Comparison of ENCODE assay signal across 23 cellular contexts in the genomic region with DNA sequence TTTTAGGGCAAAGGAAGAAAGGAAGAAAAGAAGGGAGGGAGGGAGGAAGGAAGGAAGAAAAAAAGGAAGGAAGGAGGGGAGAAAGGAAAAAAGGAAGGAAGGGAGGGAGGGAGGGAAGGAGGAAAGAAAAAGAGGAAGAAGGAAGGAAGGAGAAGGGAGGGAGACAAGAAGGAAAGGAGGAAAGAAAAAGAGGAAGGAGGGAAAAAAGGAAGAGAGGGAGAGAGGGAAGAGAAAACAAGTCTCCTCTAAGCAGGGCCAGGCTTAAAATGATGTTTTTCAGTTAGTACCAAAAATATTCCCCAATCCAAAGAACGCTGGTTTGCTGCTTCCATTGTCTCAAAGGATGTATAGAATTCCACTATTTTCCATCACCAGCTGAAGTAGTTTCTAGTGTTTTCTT. TPM values are rescaled to one million over a fixed set of nuclear protein-coding genes. Genes with fewer than 3 reads are reported as not detected.
A peak's percentile ranks its signal among the peaks of the same experiment; 100 is the strongest.
DNase-seq lines count a peak whose midpoint lies in the region; ATAC-seq, FAIRE-seq and TF ChIP-seq lines count a peak whose summit lies in the region.
"Had no signal": no experiment of that assay in that cellular context is flagged by ENCODE, and none has a peak within 500 bp of the region (broad histone marks: within the 10 kb centered on the region; RNA-seq: fewer than 3 reads in every experiment).

No MANE protein-coding gene starts in this region.

- no peak for ATAC-seq in HepG2
- ATAC-seq in right lobe of liver, result no peak
- ATAC-seq in K562, result no peak
- ATAC-seq in HG02759 (IDR thresholded peaks at IDR 0.05; ENCODE audit: unreplicated experiment), result no peak

- H3K27ac ChIP-seq in HepG2 (ENCODE audit: extremely low read length, insufficient read depth, low read length) (no peak overlapping the region), right lobe of liver (no peak overlapping the region), K562 (ENCODE audit: extremely low read depth, low read depth, low read length) (no peak overlapping the region), dorsolateral prefrontal cortex (peak overlapping the region in 2 of 59 donors; percentile 16 to 90)
- H3K27ac ChIP-seq: SJCRH30 had no signal

- no peaks in the 10 kb centered on the region for H3K9me3 Mint-ChIP-seq in neural crest cell
- H3K9me3 Mint-ChIP-seq: H9 had no signal

- POLR2A ChIA-PET in HepG2 (lab: Yijun Ruan, JAX), result no interaction called here
- POLR2A ChIA-PET in K562 (lab: Yijun Ruan, JAX), result no interaction called here

- no peak for FAIRE-seq in HepG2 (lab: Jason Lieb, UNC)
- no peak for FAIRE-seq in K562 (lab: Jason Lieb, UNC)
- FAIRE-seq: HTR-8/SVneo, RCC 7860 had no signal

- H3K4me3 ChIP-seq in HepG2 (replicated peaks in 1 of 3; ENCODE audit: insufficient read depth in 1 of 3, low read depth in 2 of 3, low read length in 3 of 3) (no peak overlapping the region), right lobe of liver (no peak overlapping the region), K562 (no peak overlapping the region), dorsolateral prefrontal cortex (peak overlapping the region in 1 of 59 donors; percentile 4)

- no peak overlapping the region for H3K27ac Mint-ChIP-seq in neural crest cell (ENCODE audit: unreplicated experiment)
- H3K27ac Mint-ChIP-seq: H9 had no signal

- H3K4me2 ChIP-seq in HepG2 (ENCODE audit: low read depth, low read length) (no peak overlapping the region), K562 (ENCODE audit: insufficient read depth, low read length) (no peak overlapping the region)

- BruUV-seq in HepG2 (replicated peaks; lab: Mats Ljungman, UMichigan) (no TSS peak), K562 (replicated peaks; lab: Mats Ljungman, UMichigan) (no TSS peak)

- H3K36me3 ChIP-seq in HepG2 (replicated peaks in 1 of 2; ENCODE audit: control insufficient read depth in 1 of 2, insufficient read depth in 2 of 2, low read length in 2 of 2) (no peaks in the 10 kb centered on the region), right lobe of liver (no peaks in the 10 kb centered on the region), K562 (ENCODE audit: control insufficient read depth, insufficient read depth, low read length) (no peaks in the 10 kb centered on the region)
- H3K36me3 ChIP-seq: SJCRH30 had no signal

- H3K9me3 ChIP-seq in HepG2 (ENCODE audit: low read length) (no peaks in the 10 kb centered on the region), right lobe of liver (no peaks in the 10 kb centered on the region), K562 (replicated peaks; ENCODE audit: control insufficient read depth, insufficient read depth, low read depth, low read length) (no peaks in the 10 kb centered on the region)
- H3K9me3 ChIP-seq: SJCRH30 had no signal

- peaks cover 53% of the 10 kb centered on the region for H3K4me1 Mint-ChIP-seq in neural crest cell

- CTCF ChIA-PET in HepG2 (lab: Yijun Ruan, JAX; ENCODE audit: low intra/inter-chr PET ratio, low total read pairs), result no interaction called here
- CTCF ChIA-PET in K562 (lab: Yijun Ruan, JAX; ENCODE audit: low intra/inter-chr PET ratio), result no interaction called here

- H3K9ac ChIP-seq in HepG2 (ENCODE audit: insufficient read depth, low read depth, low read length) (no peak overlapping the region), K562 (ENCODE audit: insufficient read depth in 1 of 2, low read depth in 2 of 2, low read length in 2 of 2) (no peak overlapping the region)

- H2AFZ ChIP-seq in HepG2 (ENCODE audit: low read length) (no peak overlapping the region), K562 (ENCODE audit: low read depth, low read length) (no peak overlapping the region)

- TF ChIP-seq CTCF in HepG2 (CRISPR knock-in tag; IDR thresholded peaks at IDR 0.05), result no peak
- no peak for TF ChIP-seq CTCF in right lobe of liver (IDR thresholded peaks at IDR 0.05)
- TF ChIP-seq CTCF in K562 (IDR thresholded peaks at IDR 0.05 in 2 of 3, conservative IDR thresholded peaks at IDR 0.05 in 1 of 3; ENCODE audit: insufficient read depth in 2 of 3, low read depth in 1 of 3, low read length in 3 of 3), result no peak
- TF ChIP-seq CTCF in neural crest cell (conservative IDR thresholded peaks at IDR 0.05), result no peak
- no peak for TF ChIP-seq CTCF in dorsolateral prefrontal cortex (IDR thresholded peaks at IDR 0.05 in 54 of 56, conservative IDR thresholded peaks at IDR 0.05 in 2 of 56; ENCODE audit: low read depth in 1 of 56, partially characterized antibody in 56 of 56)

- H3K9me1 ChIP-seq in K562 (ENCODE audit: control insufficient read depth, insufficient read depth, low read length), result no peaks in the 10 kb centered on the region

- H3K36me3 Mint-ChIP-seq in neural crest cell (ENCODE audit: low read depth), result no peaks in the 10 kb centered on the region

- WGBS in HepG2 (ENCODE audit: low lambda C conversion rate), result 95% methylated on average over 1 of the region's 1 CpG
- WGBS in right lobe of liver (ENCODE audit: insufficient coverage, low coverage, low lambda C conversion rate, missing lambda C conversion rate), result 100% methylated on average over 1 of the region's 1 CpG
- WGBS in K562 (ENCODE audit: insufficient coverage, low coverage, missing lambda C conversion rate), result 0% methylated on average over 1 of the region's 1 CpG

- H3K4me3 Mint-ChIP-seq in neural crest cell, result peak overlapping the region; percentile 100

- H3K27me3 ChIP-seq in HepG2 (ENCODE audit: control insufficient read depth in 1 of 2, insufficient read depth in 2 of 2, low read length in 2 of 2) (no peaks in the 10 kb centered on the region; a peak in 1 of 5 replicates), right lobe of liver (no peaks in the 10 kb centered on the region), K562 (ENCODE audit: control insufficient read depth in 2 of 2, insufficient read depth in 2 of 2, low read length in 2 of 2) (no peaks in the 10 kb centered on the region), dorsolateral prefrontal cortex (no peaks in the 10 kb centered on the region)
- H3K27me3 ChIP-seq: SJCRH30 had no signal

- H3K4me1 ChIP-seq in HepG2 (ENCODE audit: insufficient read depth, low read length) (peaks cover 28% of the 10 kb centered on the region), right lobe of liver (peaks cover 0 to 10% (median 0%) of the 10 kb centered on the region in 4 donors), K562 (replicated peaks in 1 of 2; ENCODE audit: control insufficient read depth in 2 of 2, insufficient read depth in 2 of 2, low read length in 2 of 2) (peaks cover 5 to 7% of the 10 kb centered on the region in 2 experiments; a peak in 3 of 5 replicates)

- DNase-seq in HepG2 (ENCODE audit: low spot score) (no peak), right lobe of liver (no peak), K562 (ENCODE audit: extremely low read depth in 1 of 4, low spot score in 3 of 4) (no peak), neural crest cell (ENCODE audit: low read depth, low spot score) (no peak), dorsolateral prefrontal cortex (no peak), H4 (ENCODE audit: low spot score) (no peak)
- DNase-seq: AML-193, EL, GF-D8, H9, IMR-90, Karpas-422, MV-4-11, NCI-H1105 treated with DMSO at 0.1 percent for 48 hours, NCI-H2081, NCI-H446, NCI-H526, OCI-M1, SJCRH30 had no signal

- H3K79me2 ChIP-seq in HepG2 (ENCODE audit: insufficient read depth, low read length) (peaks cover 24% of the 10 kb centered on the region), K562 (ENCODE audit: control insufficient read depth, insufficient read depth, low read length) (peaks cover 27% of the 10 kb centered on the region)

- no peak for TF ChIP-seq RAD21 in HepG2 (CRISPR knock-in tag; IDR thresholded peaks at IDR 0.05)
- no peak for TF ChIP-seq RAD21 in K562 (CRISPR knock-in tag; conservative IDR thresholded peaks at IDR 0.05 in 1 of 2, IDR thresholded peaks at IDR 0.05 in 1 of 2)

- TF ChIP-seq POLR2A in HepG2 (IDR thresholded peaks at IDR 0.05; ENCODE audit: insufficient read depth in 1 of 2, low read depth in 2 of 2, low read length in 2 of 2), result no peak
- no peak for TF ChIP-seq POLR2A in right lobe of liver (IDR thresholded peaks at IDR 0.05)
- no peak for TF ChIP-seq POLR2A in K562 (conservative IDR thresholded peaks at IDR 0.05)

- H4K20me1 ChIP-seq in HepG2 (ENCODE audit: insufficient read depth, low read length) (no peaks in the 10 kb centered on the region), K562 (replicated peaks; ENCODE audit: control insufficient read depth, insufficient read depth, low read length) (no peaks in the 10 kb centered on the region; the same call in 1 of the 2 replicates)

- H3K27me3 Mint-ChIP-seq in neural crest cell (ENCODE audit: low read depth), result no peaks in the 10 kb centered on the region

- in situ Hi-C loops in HepG2 (cut with HindIII; ENCODE audit: extremely low pct_ligation_motif_present, low pct_unique_long_range_greater_than_20kb) (no loop called here), K562 (cut with MboI) (no loop called here)

- TF ChIP-seq EP300 in HepG2 (IDR thresholded peaks at IDR 0.05; ENCODE audit: low read depth in 2 of 2, low read length in 2 of 2), result no peak
- TF ChIP-seq EP300 in HepG2 (CRISPR knock-in tag; IDR thresholded peaks at IDR 0.05; ENCODE audit: borderline replicate concordance), result no peak
- TF ChIP-seq EP300 in K562 (IDR thresholded peaks at IDR 0.05; ENCODE audit: low read length), result no peak

- intact Hi-C loops in HepG2 (cut with micrococcal nuclease; ENCODE audit: unreplicated experiment), result loop anchor here (5.0 to 10.0 kb wide), 2 partner anchors 177 to 350 kb away; no protein-coding TSS in a partner anchor
- intact Hi-C loops in right lobe of liver (cut with DNase I), result no loop called here
- intact Hi-C loops in K562 (cut with micrococcal nuclease), result no loop called here
- intact Hi-C loops in dorsolateral prefrontal cortex (cut with DNase I), result loop anchor here in 1 of 2 donors (10.0 kb wide), 2 partner anchors 243 to 347 kb away; a partner anchor contains a TSS

RNA-seq across cellular contexts. Expression of a gene that starts 2.0 kb away (rescaled TPM):
- total RNA-seq in HepG2 (2016; rRNA removed; fragmentation: Illumina TruSeq; extraction: Trizol) (0.49 and 0.62 TPM in 2 replicates), right lobe of liver (under 1 TPM in 4 of 6 experiments, not detected in 2; 0.11 to 0.37 (median 0.18) TPM), K562 (2014; rRNA removed) (0.18 and 0.20 TPM in 2 replicates), K562 (2014; rRNA removed; fragmentation: Illumina TruSeq; extraction: Trizol) (0.25 and 0.35 TPM in 2 replicates), K562 (2015; rRNA removed; fragmentation: Illumina TruSeq; extraction: Trizol) (0.11 and 0.14 TPM in 2 replicates), K562 (2021) (0.11 and 0.25 TPM in 2 replicates), neural crest cell (3.8 and 3.9 TPM in 2 replicates), dorsolateral prefrontal cortex (1 to 10 TPM in 117 of 120 experiments, under 1 TPM in 3; 0.74 to 3.5 (median 1.9) TPM)
- 0.18 TPM in 1 of 2 replicates, not detected in the other for total RNA-seq in HepG2 (2016; cell fraction: cytosol; rRNA removed; fragmentation: Illumina TruSeq; extraction: Trizol; ENCODE audit: low read depth)
- 0.56 and 0.67 TPM in 2 replicates for total RNA-seq in HepG2 (2016; cell fraction: insoluble cytoplasmic fraction; rRNA removed; fragmentation: Illumina TruSeq; extraction: Trizol)
- total RNA-seq in HepG2 (2016; cell fraction: membrane; rRNA removed; fragmentation: Illumina TruSeq; extraction: Trizol), result 0.21 and 0.37 TPM in 2 replicates
- total RNA-seq in HepG2 (2016; cell fraction: nucleus; rRNA removed; fragmentation: Illumina TruSeq; extraction: Trizol), result 0.93 and 1.3 TPM in 2 replicates
- polyA plus RNA-seq in HepG2 (2011; rRNA removed) (0.15 and 0.29 TPM in 2 replicates), K562 (2011; rRNA removed) (0.09 and 0.22 TPM in 2 replicates), K562 (2014; fragmentation: Illumina TruSeq; extraction: Trizol) (0.07 and 0.21 TPM in 2 replicates), K562 (2014; fragmentation: Nextera tagmentation; extraction: Ambion mirVana) (under 1 TPM; 0.07 to 0.10 TPM), K562 (2014; rRNA removed) (0.24 and 0.28 TPM in 2 replicates)
- polyA plus RNA-seq in HepG2 (2011; cell fraction: cytosol; rRNA removed), result 0.03 and 0.05 TPM in 2 replicates
- polyA plus RNA-seq in HepG2 (2011; cell fraction: nucleus; rRNA removed), result 0.13 and 0.23 TPM in 2 replicates
- polyA plus RNA-seq in HepG2 (2012), result 0.24 and 0.34 TPM in 2 replicates
- polyA plus RNA-seq in HepG2 (2016; cell fraction: cytosol; fragmentation: Illumina TruSeq; extraction: Trizol; ENCODE audit: low read depth), result not detected in 2 replicates
- 0.26 and 0.30 TPM in 2 replicates for polyA plus RNA-seq in HepG2 (2016; cell fraction: insoluble cytoplasmic fraction; fragmentation: Illumina TruSeq; extraction: Trizol; ENCODE audit: low read depth)
- 0.06 and 0.09 TPM in 2 replicates for polyA plus RNA-seq in HepG2 (2016; cell fraction: membrane; fragmentation: Illumina TruSeq; extraction: Trizol; ENCODE audit: low read depth)
- polyA plus RNA-seq in HepG2 (2016; cell fraction: nucleus; fragmentation: Illumina TruSeq; extraction: Trizol; ENCODE audit: insufficient read depth, low read depth), result 1.1 and 1.3 TPM in 2 replicates
- 0.08 and 0.14 TPM in 2 replicates for polyA minus RNA-seq in HepG2 (2011; rRNA and poly(A)+ RNA removed; ENCODE audit: low replicate concordance)
- polyA minus RNA-seq in HepG2 (2011; cell fraction: cytosol; rRNA and poly(A)+ RNA removed), result 0.35 TPM in 1 of 2 replicates, not detected in the other
- 0.39 and 1.6 TPM in 2 replicates for polyA minus RNA-seq in HepG2 (2011; cell fraction: nucleus; rRNA and poly(A)+ RNA removed)
- 0.12 and 0.90 TPM in 2 replicates for total RNA-seq in K562 (2011; cell fraction: chromatin; rRNA removed; ENCODE audit: low replicate concordance)
- total RNA-seq in K562 (2011; cell fraction: nucleolus; rRNA removed), result 0.13 and 0.17 TPM in 2 replicates
- total RNA-seq in K562 (2011; cell fraction: nucleoplasm; rRNA removed), result 0.15 and 0.46 TPM in 2 replicates
- polyA plus RNA-seq in K562 (2011; cell fraction: cytosol; rRNA removed), result 0.03 and 0.04 TPM in 2 replicates
- polyA plus RNA-seq in K562 (2011; cell fraction: nucleus; rRNA removed), result 0.13 and 0.18 TPM in 2 replicates
- 0.17 and 0.35 TPM in 2 replicates for polyA plus RNA-seq in K562 (2012)
- 0.06 and 0.35 TPM in 2 replicates for polyA minus RNA-seq in K562 (2011; rRNA and poly(A)+ RNA removed)
- not detected in 2 replicates for polyA minus RNA-seq in K562 (2011; cell fraction: cytosol; rRNA and poly(A)+ RNA removed)
- polyA minus RNA-seq in K562 (2011; cell fraction: nucleus; rRNA and poly(A)+ RNA removed), result 0.13 TPM in 1 of 2 replicates, not detected in the other
- total RNA-seq in H4 (2014; rRNA removed; shearing (Covaris generic)), result 0.16 and 0.60 TPM in 2 replicates
- total RNA-seq: IMR-90 had no signal
- polyA plus RNA-seq: AG04450 had no signal

RNA-seq across cellular contexts. Expression of a gene that starts 2.3 kb away (rescaled TPM):
- total RNA-seq in HepG2 (2016; rRNA removed; fragmentation: Illumina TruSeq; extraction: Trizol), result 27.7 and 44.8 TPM in 2 replicates
- 6.2 and 7.8 TPM in 2 replicates for total RNA-seq in HepG2 (2016; cell fraction: cytosol; rRNA removed; fragmentation: Illumina TruSeq; extraction: Trizol; ENCODE audit: low read depth)
- total RNA-seq in HepG2 (2016; cell fraction: insoluble cytoplasmic fraction; rRNA removed; fragmentation: Illumina TruSeq; extraction: Trizol), result 28.7 and 47.3 TPM in 2 replicates
- 9.7 and 10.8 TPM in 2 replicates for total RNA-seq in HepG2 (2016; cell fraction: membrane; rRNA removed; fragmentation: Illumina TruSeq; extraction: Trizol)
- 19.5 and 20.9 TPM in 2 replicates for total RNA-seq in HepG2 (2016; cell fraction: nucleus; rRNA removed; fragmentation: Illumina TruSeq; extraction: Trizol)
- 7.5 and 9.9 TPM in 2 replicates for polyA plus RNA-seq in HepG2 (2011; rRNA removed)
- polyA plus RNA-seq in HepG2 (2011; cell fraction: cytosol; rRNA removed), result 3.8 and 6.0 TPM in 2 replicates
- polyA plus RNA-seq in HepG2 (2011; cell fraction: nucleus; rRNA removed), result 3.8 and 4.7 TPM in 2 replicates
- 11.8 and 13.3 TPM in 2 replicates for polyA plus RNA-seq in HepG2 (2012)
- polyA plus RNA-seq in HepG2 (2016; cell fraction: cytosol; fragmentation: Illumina TruSeq; extraction: Trizol; ENCODE audit: low read depth), result 1.5 and 1.7 TPM in 2 replicates
- 29.3 and 33.2 TPM in 2 replicates for polyA plus RNA-seq in HepG2 (2016; cell fraction: insoluble cytoplasmic fraction; fragmentation: Illumina TruSeq; extraction: Trizol; ENCODE audit: low read depth)
- 3.4 and 4.1 TPM in 2 replicates for polyA plus RNA-seq in HepG2 (2016; cell fraction: membrane; fragmentation: Illumina TruSeq; extraction: Trizol; ENCODE audit: low read depth)
- polyA plus RNA-seq in HepG2 (2016; cell fraction: nucleus; fragmentation: Illumina TruSeq; extraction: Trizol; ENCODE audit: insufficient read depth, low read depth), result 14.1 and 14.3 TPM in 2 replicates
- polyA minus RNA-seq in HepG2 (2011; rRNA and poly(A)+ RNA removed; ENCODE audit: low replicate concordance), result 3.8 and 4.2 TPM in 2 replicates
- 11.3 and 13.2 TPM in 2 replicates for polyA minus RNA-seq in HepG2 (2011; cell fraction: cytosol; rRNA and poly(A)+ RNA removed)
- 27.2 and 32.3 TPM in 2 replicates for polyA minus RNA-seq in HepG2 (2011; cell fraction: nucleus; rRNA and poly(A)+ RNA removed)
- total RNA-seq in right lobe of liver, result 10 to 100 TPM in 5 of 6 experiments, 1 to 10 TPM in 1; 9.1 to 19.9 (median 14.1) TPM
- total RNA-seq in K562 (2011; cell fraction: chromatin; rRNA removed; ENCODE audit: low replicate concordance), result 8.1 and 20.8 TPM in 2 replicates
- 7.6 and 8.0 TPM in 2 replicates for total RNA-seq in K562 (2011; cell fraction: nucleolus; rRNA removed)
- 14.6 and 17.5 TPM in 2 replicates for total RNA-seq in K562 (2011; cell fraction: nucleoplasm; rRNA removed)
- total RNA-seq in K562 (2014; rRNA removed), result 21.0 and 21.8 TPM in 2 replicates
- 25.1 and 26.6 TPM in 2 replicates for total RNA-seq in K562 (2014; rRNA removed; fragmentation: Illumina TruSeq; extraction: Trizol)
- total RNA-seq in K562 (2015; rRNA removed; fragmentation: Illumina TruSeq; extraction: Trizol), result 22.2 and 23.7 TPM in 2 replicates
- total RNA-seq in K562 (2021), result 20.9 and 21.5 TPM in 2 replicates
- polyA plus RNA-seq in K562 (2011; rRNA removed), result 10.9 and 19.8 TPM in 2 replicates
- polyA plus RNA-seq in K562 (2011; cell fraction: cytosol; rRNA removed), result 3.1 and 7.1 TPM in 2 replicates
- polyA plus RNA-seq in K562 (2011; cell fraction: nucleus; rRNA removed), result 3.9 and 5.7 TPM in 2 replicates
- polyA plus RNA-seq in K562 (2012), result 19.5 and 19.9 TPM in 2 replicates
- 14.1 and 18.5 TPM in 2 replicates for polyA plus RNA-seq in K562 (2014; fragmentation: Illumina TruSeq; extraction: Trizol)
- 10 to 100 TPM; 19.9 to 22.9 TPM for polyA plus RNA-seq in K562 (2014; fragmentation: Nextera tagmentation; extraction: Ambion mirVana)
- polyA plus RNA-seq in K562 (2014; rRNA removed), result 14.1 and 20.8 TPM in 2 replicates
- polyA minus RNA-seq in K562 (2011; rRNA and poly(A)+ RNA removed), result 24.6 and 25.9 TPM in 2 replicates
- polyA minus RNA-seq in K562 (2011; cell fraction: cytosol; rRNA and poly(A)+ RNA removed), result 12.2 and 15.3 TPM in 2 replicates
- 11.3 and 17.5 TPM in 2 replicates for polyA minus RNA-seq in K562 (2011; cell fraction: nucleus; rRNA and poly(A)+ RNA removed)
- 37.4 and 40.2 TPM in 2 replicates for total RNA-seq in neural crest cell
- 10 to 100 TPM; 13.8 to 37.2 (median 23.3) TPM for total RNA-seq in dorsolateral prefrontal cortex
- total RNA-seq in H4 (2014; rRNA removed; shearing (Covaris generic)), result 39.9 and 58.4 TPM in 2 replicates
